ENCODE assay signal across 9 cellular contexts in genomic region chr10:3803884-3804741, GRCh38. TPM values are rescaled to one million over a fixed set of nuclear protein-coding genes. Genes with fewer than 3 reads are reported as not detected.
A peak's percentile ranks its signal among the peaks of the same experiment; 100 is the strongest.
DNase-seq lines count a peak whose midpoint lies in the region; ATAC-seq and TF ChIP-seq lines count a peak whose summit lies in the region.
"Had no signal": no experiment of that assay in that cellular context is flagged by ENCODE, and none has a peak within 500 bp of the region (broad histone marks: within the 10 kb centered on the region; RNA-seq: fewer than 3 reads in every experiment).

No MANE protein-coding gene starts in this region.

- peaks cover 0 to 3% of the 10 kb centered on the region in 2 donors for H3K36me3 Mint-ChIP-seq in CD14-positive monocyte
- no peaks in the 10 kb centered on the region for H3K36me3 Mint-ChIP-seq in stimulated activated naive B cell treated with anti-CD40 and anti-IgM and Interleukin-4, amounts not matched to agents 10 μg/mL and 1 μg/mL and 100 μg/mL, for 72 hours

- intact Hi-C loops in CD14-positive monocyte (cut with micrococcal nuclease): loop anchor here in 1 of 2 donors (2.0 kb wide), 1 partner anchor 17 kb away; no protein-coding TSS in a partner anchor

- H3K4me1 Mint-ChIP-seq in CD14-positive monocyte: peaks cover 3% of the 10 kb centered on the region
- H3K4me1 Mint-ChIP-seq in stimulated activated naive B cell treated with anti-CD40 and anti-IgM and Interleukin-4, amounts not matched to agents 10 μg/mL and 1 μg/mL and 100 μg/mL, for 72 hours: peaks cover 42 to 62% of the 10 kb centered on the region in 2 donors

- ATAC-seq in stimulated activated naive B cell treated with anti-CD40 and anti-IgM and Interleukin-4, amounts not matched to agents 10 μg/mL and 1 μg/mL and 100 μg/mL, for 72 hours (replicated peaks): peak; percentile 41 to 47
- ATAC-seq in GM18868 (IDR thresholded peaks at IDR 0.05; ENCODE audit: unreplicated experiment): no peak

- peak overlapping the region in 1 of 7 donors; percentile 98 for H3K27ac Mint-ChIP-seq in CD14-positive monocyte
- peak overlapping the region; percentile 94 for H3K27ac Mint-ChIP-seq in stimulated activated naive B cell treated with anti-CD40 and anti-IgM and Interleukin-4, amounts not matched to agents 10 μg/mL and 1 μg/mL and 100 μg/mL, for 72 hours
- H3K27ac Mint-ChIP-seq: stimulated activated naive CD8-positive, alpha-beta T cell treated with anti-CD3 and anti-CD28 coated beads, Interleukin-15, Interleukin-2, amounts not matched to agents 100 ng/mL and 50 ng/mL, for 24 hours had no signal

- H3K36me3 ChIP-seq in NT2/D1 (ENCODE audit: insufficient read depth, insufficient read length, low read length): no peaks in the 10 kb centered on the region

- no peaks in the 10 kb centered on the region for H3K27me3 Mint-ChIP-seq in CD14-positive monocyte (ENCODE audit: low read depth in 3 of 3)
- H3K27me3 Mint-ChIP-seq in stimulated activated naive B cell treated with anti-CD40 and anti-IgM and Interleukin-4, amounts not matched to agents 10 μg/mL and 1 μg/mL and 100 μg/mL, for 72 hours: no peaks in the 10 kb centered on the region
- H3K27me3 Mint-ChIP-seq: stimulated activated naive CD8-positive, alpha-beta T cell treated with anti-CD3 and anti-CD28 coated beads, Interleukin-15, Interleukin-2, amounts not matched to agents 100 ng/mL and 50 ng/mL, for 24 hours had no signal

- H3K4me3 ChIP-seq in NT2/D1 (ENCODE audit: insufficient read length, low read depth): no peak overlapping the region

- DNase-seq in CD14-positive monocyte (ENCODE audit: low spot score): peak; percentile 53
- DNase-seq in NT2/D1 (ENCODE audit: low read depth, low spot score): no peak
- peak; percentile 54 for DNase-seq in activated T-helper 9 cell treated with anti-CD3 and anti-CD28 coated beads, Interleukin-2, amount 50 U/mL, for 16 hours (ENCODE audit: low read depth)
- peak; percentile 56 for DNase-seq in iris pigment epithelial cell (ENCODE audit: low read depth)
- DNase-seq in stimulated activated naive B cell treated with anti-CD40 and anti-IgM and Interleukin-4, amounts not matched to agents 10 μg/mL and 1 μg/mL and 100 μg/mL, for 72 hours: no peak
- no peak for DNase-seq in cerebellar nuclear complex (lab: John Stamatoyannopoulos, UW)
- no peak for DNase-seq in HPDE6-E6E7 (ENCODE audit: extremely low spot score)

- peak overlapping the region; percentile 17 for H3K9ac ChIP-seq in NT2/D1 (ENCODE audit: insufficient read length, low read depth)

- H3K9me3 ChIP-seq in NT2/D1 (ENCODE audit: insufficient read depth, low read length): no peaks in the 10 kb centered on the region

- no peaks in the 10 kb centered on the region for H3K9me3 Mint-ChIP-seq in CD14-positive monocyte
- H3K9me3 Mint-ChIP-seq in stimulated activated naive B cell treated with anti-CD40 and anti-IgM and Interleukin-4, amounts not matched to agents 10 μg/mL and 1 μg/mL and 100 μg/mL, for 72 hours: no peaks in the 10 kb centered on the region
- H3K9me3 Mint-ChIP-seq: stimulated activated naive CD8-positive, alpha-beta T cell treated with anti-CD3 and anti-CD28 coated beads, Interleukin-15, Interleukin-2, amounts not matched to agents 100 ng/mL and 50 ng/mL, for 24 hours had no signal

- H3K27me3 ChIP-seq in NT2/D1 (ENCODE audit: insufficient read depth, insufficient read length): no peaks in the 10 kb centered on the region

- peak overlapping the region; percentile 43 to 84 for H3K4me3 Mint-ChIP-seq in CD14-positive monocyte
- peak overlapping the region; percentile 44 to 70 for H3K4me3 Mint-ChIP-seq in stimulated activated naive B cell treated with anti-CD40 and anti-IgM and Interleukin-4, amounts not matched to agents 10 μg/mL and 1 μg/mL and 100 μg/mL, for 72 hours
- H3K4me3 Mint-ChIP-seq: stimulated activated naive CD8-positive, alpha-beta T cell treated with anti-CD3 and anti-CD28 coated beads, Interleukin-15, Interleukin-2, amounts not matched to agents 100 ng/mL and 50 ng/mL, for 24 hours had no signal

- no peak for TF ChIP-seq CTCF in CD14-positive monocyte (IDR thresholded peaks at IDR 0.05)

- no peaks in the 10 kb centered on the region for H3K4me1 ChIP-seq in NT2/D1 (ENCODE audit: insufficient read depth, insufficient read length)

RNA-seq across cellular contexts. Expression of gene KLF6, which starts 19.1 kb away (rescaled TPM):
- polyA plus RNA-seq in CD14-positive monocyte: 100 to 1,000 TPM; 499 to 510 TPM

Comparison
In these comparisons a context has a peak if more than half of its experiments do, and no peak if none do; other contexts are left out.
1. DNase-seq: peak in CD14-positive monocyte (single experiment), activated T-helper 9 cell treated with anti-CD3 and anti-CD28 coated beads, Interleukin-2, amount 50 U/mL, for 16 hours (single experiment) and iris pigment epithelial cell (single experiment); none in NT2/D1 (single experiment), stimulated activated naive B cell treated with anti-CD40 and anti-IgM and Interleukin-4, amounts not matched to agents 10 μg/mL and 1 μg/mL and 100 μg/mL, for 72 hours (single experiment), cerebellar nuclear complex (0 of 2) and HPDE6-E6E7 (single experiment).